In genomic region chr2:73212448-73213176, GRCh38 we compare ENCODE assay signal across 8 cellular contexts. TPM values are rescaled to one million over a fixed set of nuclear protein-coding genes. Genes with fewer than 3 reads are reported as not detected.
DNase-seq lines count a peak whose midpoint lies in the region; ATAC-seq and TF ChIP-seq lines count a peak whose summit lies in the region.

No MANE protein-coding gene starts in this region.

- peak; percentile 83 to 89 for ATAC-seq in upper lobe of left lung (ENCODE audit: low FRiP score in 2 of 2)

- peak overlapping the region; percentile 39; the same call in 1 of the 2 replicates for H3K27ac Mint-ChIP-seq in HFFc6
- H3K27ac Mint-ChIP-seq in activated naive CD4-positive, alpha-beta T cell treated with anti-CD3 and anti-CD28 coated beads for 36 hours = no peak overlapping the region

- no peaks in the 10 kb centered on the region for H3K9me3 Mint-ChIP-seq in HFFc6
- no peaks in the 10 kb centered on the region for H3K9me3 Mint-ChIP-seq in activated naive CD4-positive, alpha-beta T cell treated with anti-CD3 and anti-CD28 coated beads for 36 hours

- WGBS in upper lobe of left lung, 2 donors = 53 to 57% methylated on average over 19 to 20 of the region's 20 CpGs

- no peak for TF ChIP-seq POLR2A in upper lobe of left lung (IDR thresholded peaks at IDR 0.05)

- H3K36me3 ChIP-seq in upper lobe of left lung = no peaks in the 10 kb centered on the region

- DNase-seq in GM10266 (ENCODE audit: extremely low spot score) (peak; percentile 88), HFFc6 (peak; percentile 86), MV-4-11 (lab: John Stamatoyannopoulos, UW) (peak; percentile 66), SK-MEL-5 (ENCODE audit: low read depth, low spot score) (peak; percentile 86), glomerular visceral epithelial cell (ENCODE audit: extremely low spot score) (peak; percentile 63), posterior cingulate gyrus (peak; percentile 36 to 95 (median 70)), upper lobe of left lung (peak; percentile 71 to 91)
- DNase-seq in activated naive CD4-positive, alpha-beta T cell treated with anti-CD3 and anti-CD28 coated beads for 36 hours = peak; percentile 85

- peaks cover 38% of the 10 kb centered on the region for H3K4me1 Mint-ChIP-seq in HFFc6 (ENCODE audit: low read depth)
- peaks cover 29% of the 10 kb centered on the region for H3K4me1 Mint-ChIP-seq in activated naive CD4-positive, alpha-beta T cell treated with anti-CD3 and anti-CD28 coated beads for 36 hours (ENCODE audit: low read depth)

- peaks cover 15% of the 10 kb centered on the region for H3K27me3 Mint-ChIP-seq in HFFc6 (ENCODE audit: insufficient read depth)
- peaks cover 3% of the 10 kb centered on the region for H3K27me3 Mint-ChIP-seq in activated naive CD4-positive, alpha-beta T cell treated with anti-CD3 and anti-CD28 coated beads for 36 hours (ENCODE audit: low read depth)

- TF ChIP-seq EP300 in upper lobe of left lung (IDR thresholded peaks at IDR 0.05) = no peak

- in situ Hi-C loops in SK-MEL-5 (cut with HindIII; ENCODE audit: low pct_unique_long_range_greater_than_20kb, low sequenced_read_pairs) = no loop called here

- H3K4me3 Mint-ChIP-seq in HFFc6 = no peak overlapping the region
- H3K4me3 Mint-ChIP-seq in activated naive CD4-positive, alpha-beta T cell treated with anti-CD3 and anti-CD28 coated beads for 36 hours = no peak overlapping the region

- no peak overlapping the region for H3K4me3 ChIP-seq in upper lobe of left lung

- H3K27ac ChIP-seq in upper lobe of left lung = peak overlapping the region in 3 of 4 donors; percentile 2 to 32 (median 13)

- H3K4me1 ChIP-seq in upper lobe of left lung = peaks cover 8 to 34% (median 17%) of the 10 kb centered on the region in 4 donors

- H3K9me3 ChIP-seq in upper lobe of left lung = no peaks in the 10 kb centered on the region

- TF ChIP-seq CTCF in GM10266 (IDR thresholded peaks at IDR 0.05; ENCODE audit: control insufficient read depth, insufficient read depth, low read depth, missing control alignments) = peak; percentile 90
- TF ChIP-seq CTCF in HFFc6 (IDR thresholded peaks at IDR 0.05) = peak; percentile 96
- TF ChIP-seq CTCF in upper lobe of left lung (IDR thresholded peaks at IDR 0.05) = peak; percentile 79 to 95 (median 88)

- no peaks in the 10 kb centered on the region for H3K27me3 ChIP-seq in upper lobe of left lung

- no peaks in the 10 kb centered on the region for H3K36me3 Mint-ChIP-seq in HFFc6 (ENCODE audit: low read depth)
- no peaks in the 10 kb centered on the region for H3K36me3 Mint-ChIP-seq in activated naive CD4-positive, alpha-beta T cell treated with anti-CD3 and anti-CD28 coated beads for 36 hours (ENCODE audit: low read depth)

- CTCF ChIA-PET in activated naive CD4-positive, alpha-beta T cell treated with anti-CD3 and anti-CD28 coated beads for 36 hours (lab: Charles Lee) = interaction anchor here (0.6 to 2.8 kb wide), 30 partner anchors 8 to 320 kb away, joined by 3 to 81 read pairs (median 5); partner anchors contain the start of genes CCT7, NOTO and PRADC1

- intact Hi-C loops in activated naive CD4-positive, alpha-beta T cell treated with anti-CD3 and anti-CD28 coated beads for 36 hours (cut with micrococcal nuclease) = loop anchor here (1.0 kb wide), 6 partner anchors 35 to 319 kb away; no protein-coding TSS in a partner anchor
- intact Hi-C loops in posterior cingulate gyrus (cut with DNase I) = no loop called here

RNA-seq across cellular contexts. Expression of gene SMYD5, which starts 1.4 kb away (rescaled TPM):
- total RNA-seq in HFFc6 (2021; fragmentation: NEBNext Ultra II Directional; extraction: Animal tissue kit (Norgen Biotek cat#: 25700)) = 10 to 100 TPM; 19.3 to 27.6 (median 24.4) TPM
- total RNA-seq in SK-MEL-5 (2014; rRNA removed; shearing (Covaris generic)) = 47.0 and 54.3 TPM in 2 replicates
- 43.0 and 61.3 TPM in 2 replicates for polyA plus RNA-seq in SK-MEL-5 (2015; cell fraction: cytosol; rRNA removed)
- 101 and 145 TPM in 2 replicates for polyA plus RNA-seq in SK-MEL-5 (2015; cell fraction: nucleus; rRNA removed)
- total RNA-seq in activated naive CD4-positive, alpha-beta T cell treated with anti-CD3 and anti-CD28 coated beads for 36 hours = 10 to 100 TPM; 37.4 to 39.0 TPM
- total RNA-seq in upper lobe of left lung = 10 to 100 TPM; 18.1 to 58.8 (median 21.2) TPM

RNA-seq across cellular contexts. Expression of gene NOTO, which starts 10.2 kb away (rescaled TPM):
- not detected for total RNA-seq in HFFc6 (2021; fragmentation: NEBNext Ultra II Directional; extraction: Animal tissue kit (Norgen Biotek cat#: 25700))
- not detected in 2 replicates for total RNA-seq in SK-MEL-5 (2014; rRNA removed; shearing (Covaris generic))
- not detected in 2 replicates for polyA plus RNA-seq in SK-MEL-5 (2015; cell fraction: cytosol; rRNA removed)
- not detected in 2 replicates for polyA plus RNA-seq in SK-MEL-5 (2015; cell fraction: nucleus; rRNA removed)
- not detected for total RNA-seq in activated naive CD4-positive, alpha-beta T cell treated with anti-CD3 and anti-CD28 coated beads for 36 hours
- total RNA-seq in upper lobe of left lung = under 1 TPM in 3 of 6 donors, not detected in 3; 0.09 to 0.15 (median 0.10) TPM

RNA-seq across cellular contexts. Expression of gene PRADC1, which starts 20.4 kb away (rescaled TPM):
- total RNA-seq in HFFc6 (2021; fragmentation: NEBNext Ultra II Directional; extraction: Animal tissue kit (Norgen Biotek cat#: 25700)) = 10 to 100 TPM; 27.5 to 38.7 (median 31.7) TPM
- 30.7 and 38.0 TPM in 2 replicates for total RNA-seq in SK-MEL-5 (2014; rRNA removed; shearing (Covaris generic))
- polyA plus RNA-seq in SK-MEL-5 (2015; cell fraction: cytosol; rRNA removed) = 32.9 and 35.9 TPM in 2 replicates
- polyA plus RNA-seq in SK-MEL-5 (2015; cell fraction: nucleus; rRNA removed) = 8.7 and 10.3 TPM in 2 replicates
- total RNA-seq in activated naive CD4-positive, alpha-beta T cell treated with anti-CD3 and anti-CD28 coated beads for 36 hours = 10 to 100 TPM; 10.1 to 10.2 TPM
- total RNA-seq in upper lobe of left lung = 10 to 100 TPM in 5 of 6 donors, 1 to 10 TPM in 1; 6.7 to 21.6 (median 16.3) TPM

RNA-seq across cellular contexts. Expression of gene CCT7, which starts 21.5 kb away (rescaled TPM):
- total RNA-seq in HFFc6 (2021; fragmentation: NEBNext Ultra II Directional; extraction: Animal tissue kit (Norgen Biotek cat#: 25700)) = 100 to 1,000 TPM; 350 to 492 (median 406) TPM
- total RNA-seq in SK-MEL-5 (2014; rRNA removed; shearing (Covaris generic)) = 762 and 775 TPM in 2 replicates
- polyA plus RNA-seq in SK-MEL-5 (2015; cell fraction: cytosol; rRNA removed) = 462 and 477 TPM in 2 replicates
- 139 and 151 TPM in 2 replicates for polyA plus RNA-seq in SK-MEL-5 (2015; cell fraction: nucleus; rRNA removed)
- total RNA-seq in activated naive CD4-positive, alpha-beta T cell treated with anti-CD3 and anti-CD28 coated beads for 36 hours = 100 to 1,000 TPM; 654 to 705 TPM
- 100 to 1,000 TPM in 5 of 6 donors, 10 to 100 TPM in 1; 70.2 to 183 (median 129) TPM for total RNA-seq in upper lobe of left lung
